12 cellular contexts compared by ENCODE assay signal in genomic region chr15:85723960-85724945, GRCh38.
DNase-seq lines count a peak whose midpoint lies in the region; ATAC-seq and TF ChIP-seq lines count a peak whose summit lies in the region.
"Had no signal": no experiment of that assay in that cellular context is flagged by ENCODE, and none has a peak within 500 bp of the region (broad histone marks: within the 10 kb centered on the region; RNA-seq: fewer than 3 reads in every experiment).

No MANE protein-coding gene starts in this region.

- H3K4me3 ChIP-seq in mucosa of descending colon (no peak overlapping the region), testis (no peak overlapping the region)

- DNase-seq in activated CD4-positive, CD25-positive, alpha-beta regulatory T cell (lab: John Stamatoyannopoulos, UW) = no peak
- peak; percentile 35 for DNase-seq in central memory CD4-positive, alpha-beta T cell
- DNase-seq in mucosa of descending colon (peak in 1 of 3 donors; percentile 57), testis (no peak), MV-4-11 (lab: John Stamatoyannopoulos, UW) (no peak), 8988T (no peak), NCI-H2029 treated with DMSO at 0.1 percent for 48 hours (lab: John Stamatoyannopoulos, UW) (no peak)
- DNase-seq: activated CD4-positive, CD25-positive, alpha-beta regulatory T cell treated with anti-CD3 and anti-CD28 coated beads, Interleukin-2, amount 50 U/mL, for 72 hours; H7; hypothalamus; NCI-H1436 had no signal

- no peak for TF ChIP-seq POLR2A in testis (IDR thresholded peaks at IDR 0.05)

- peak; percentile 80 to 88 for ATAC-seq in activated CD4-positive, CD25-positive, alpha-beta regulatory T cell treated with anti-CD3 and anti-CD28 coated beads, Interleukin-2, amount 50 U/mL, for 24 hours
- ATAC-seq in mucosa of descending colon = peak; percentile 86

- 56 to 64% methylated on average over 10 of the region's 10 CpGs for WGBS in testis, 2 donors

- no peaks in the 10 kb centered on the region for H3K27me3 ChIP-seq in testis

- peak overlapping the region; percentile 32 to 43 for H3K27ac ChIP-seq in testis

- H3K4me1 ChIP-seq in mucosa of descending colon (ENCODE audit: low read depth) = peaks cover 10% of the 10 kb centered on the region
- peaks cover 33% of the 10 kb centered on the region for H3K4me1 ChIP-seq in testis

- intact Hi-C loops in mucosa of descending colon (cut with DNase I, micrococcal nuclease) (no loop called here), testis (cut with DNase I; ENCODE audit: low total_unique reads) (no loop called here)

- H3K9me3 ChIP-seq in mucosa of descending colon (no peaks in the 10 kb centered on the region), testis (no peaks in the 10 kb centered on the region)

- no peak for TF ChIP-seq CTCF in mucosa of descending colon (IDR thresholded peaks at IDR 0.05)
- no peak for TF ChIP-seq CTCF in testis (IDR thresholded peaks at IDR 0.05)

- H3K36me3 ChIP-seq in mucosa of descending colon (ENCODE audit: low read depth) (no peaks in the 10 kb centered on the region), testis (ENCODE audit: low read depth, missing control alignments) (no peaks in the 10 kb centered on the region)
